In the genomic region with DNA sequence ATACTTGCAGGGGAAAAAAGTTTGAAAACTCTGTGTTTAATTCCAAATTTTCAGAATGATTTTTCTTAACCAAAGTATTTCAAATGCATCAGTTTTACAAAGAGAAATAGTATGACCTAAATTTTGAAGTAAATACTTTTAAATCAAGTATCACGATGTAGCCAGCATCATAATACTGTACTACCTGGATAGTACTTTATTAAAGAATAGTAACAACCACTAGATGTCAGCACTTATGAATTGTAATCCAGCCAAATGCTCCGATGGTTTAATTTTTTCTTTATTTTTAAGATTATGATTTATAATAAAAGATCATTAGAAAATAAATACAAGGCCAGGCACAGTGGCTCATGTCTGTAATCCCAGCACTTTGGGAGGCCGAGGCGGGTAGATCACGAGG, we compare ENCODE assay signal across 14 cellular contexts. TPM values are rescaled to one million over a fixed set of nuclear protein-coding genes. Genes with fewer than 3 reads are reported as not detected.
DNase-seq lines count a peak whose midpoint lies in the region; ATAC-seq and TF ChIP-seq lines count a peak whose summit lies in the region.
"Had no signal": no experiment of that assay in that cellular context is flagged by ENCODE, and none has a peak within 500 bp of the region (broad histone marks: within the 10 kb centered on the region; RNA-seq: fewer than 3 reads in every experiment).

No MANE protein-coding gene starts in this region.

- no peaks in the 10 kb centered on the region for H3K4me1 ChIP-seq in PC-3 (ENCODE audit: insufficient read depth, low read length)
- H3K4me1 ChIP-seq: heart left ventricle, thyroid gland had no signal

- no peaks in the 10 kb centered on the region for H3K79me2 ChIP-seq in PC-3 (ENCODE audit: low read length)

- POLR2A ChIA-PET in PC-3 (lab: Charles Lee; ENCODE audit: unreplicated experiment) = no interaction called here

- H3K27ac ChIP-seq in PC-3 (ENCODE audit: low read length) = no peak overlapping the region
- H3K27ac ChIP-seq: heart left ventricle, thyroid gland had no signal

- peak; percentile 33 for TF ChIP-seq CTCF in AG10803 (conservative IDR thresholded peaks at IDR 0.05; ENCODE audit: low read length)
- TF ChIP-seq CTCF in GM06990 (IDR thresholded peaks at IDR 0.05; ENCODE audit: insufficient read depth, low read length, poor library complexity, severe bottlenecking) = peak; percentile 20
- peak; percentile 39; the same call in 1 of the 2 replicates for TF ChIP-seq CTCF in PC-3 (conservative IDR thresholded peaks at IDR 0.05; ENCODE audit: low read depth, low read length)
- TF ChIP-seq CTCF in GM20000 (IDR thresholded peaks at IDR 0.05; ENCODE audit: extremely low read depth, missing control alignments) = no peak

- intact Hi-C loops in PC-3 (cut with micrococcal nuclease) = no loop called here

- CTCF ChIA-PET in PC-3 (lab: Charles Lee) = no interaction called here

- no peak overlapping the region for H3K4me2 ChIP-seq in PC-3 (ENCODE audit: low read length)

- H3K9ac ChIP-seq in PC-3 (ENCODE audit: low read length) = no peak overlapping the region

- ATAC-seq in PC-3 (no peak), HG03469 (IDR thresholded peaks at IDR 0.05; ENCODE audit: unreplicated experiment) (no peak)
- ATAC-seq: heart left ventricle had no signal

- no peaks in the 10 kb centered on the region for H3F3A ChIP-seq in PC-3 (ENCODE audit: low read length, unreplicated experiment)

- H3K27me3 ChIP-seq in GM06990 (replicated peaks; ENCODE audit: control insufficient read depth, insufficient read depth, low read length) (no peaks in the 10 kb centered on the region; the same call in 1 of the 2 replicates), PC-3 (ENCODE audit: low read length) (no peaks in the 10 kb centered on the region)
- H3K27me3 ChIP-seq: thyroid gland had no signal

- no peaks in the 10 kb centered on the region for H4K20me1 ChIP-seq in PC-3 (ENCODE audit: low read length)

- no peak overlapping the region for H2AFZ ChIP-seq in PC-3 (ENCODE audit: low read length)

- H3K4me3 ChIP-seq in AG10803 (ENCODE audit: low read length) (no peak overlapping the region), GM06990 (replicated peaks; ENCODE audit: low read depth, low read length) (no peak overlapping the region), PC-3 (ENCODE audit: low read length) (no peak overlapping the region)
- H3K4me3 ChIP-seq: heart left ventricle, thyroid gland had no signal

- H3K36me3 ChIP-seq in GM06990 (ENCODE audit: control insufficient read depth, insufficient read depth, low read length) (no peaks in the 10 kb centered on the region), PC-3 (ENCODE audit: low read depth, low read length) (no peaks in the 10 kb centered on the region)
- H3K36me3 ChIP-seq: heart left ventricle, thyroid gland had no signal

- no peaks in the 10 kb centered on the region for H3K9me3 ChIP-seq in PC-3 (ENCODE audit: low read length)
- H3K9me3 ChIP-seq: thyroid gland had no signal

- BruUV-seq in PC-3 (replicated peaks; lab: Mats Ljungman, UMichigan) = no TSS peak

- H3K9me2 ChIP-seq in PC-3 (replicated peaks; ENCODE audit: low read length) = no peaks in the 10 kb centered on the region

- no peak for DNase-seq in AG10803 (ENCODE audit: low read depth)
- no peak for DNase-seq in GM06990 (ENCODE audit: extremely low read depth, insufficient read length)
- DNase-seq in PC-3 = peak; percentile 19
- peak; percentile 14 for DNase-seq in fibroblast of peridontal ligament (ENCODE audit: extremely low read depth)
- DNase-seq in activated CD8-positive, alpha-beta memory T cell treated with anti-CD3 and anti-CD28 coated beads, Interleukin-2, amount 50 U/mL, for 48 hours = no peak
- DNase-seq in stimulated activated CD4-positive, alpha-beta T cell treated with anti-CD3 and anti-CD28 coated beads, Interleukin-1b, Interleukin-23, amount 100 ng/mL, for 48 hours = no peak
- no peak for DNase-seq in GM20000 (ENCODE audit: low spot score)
- DNase-seq: activated CD4-positive, CD25-positive, alpha-beta regulatory T cell; heart left ventricle; NCI-H1105 treated with DMSO at 0.1 percent for 48 hours; retina; thyroid gland had no signal

RNA-seq across cellular contexts. Expression of a gene that starts 37.2 kb away (rescaled TPM):
- total RNA-seq in PC-3 (2014; rRNA removed) = 4.3 and 9.4 TPM in 2 replicates

RNA-seq across cellular contexts. Expression of a gene that starts 60.0 kb away (rescaled TPM):
- total RNA-seq in PC-3 (2014; rRNA removed) = 0.11 TPM in 1 of 2 replicates, not detected in the other
- total RNA-seq: H4, heart left ventricle had no signal

Comparison
In these comparisons a context has a peak if more than half of its experiments do, and no peak if none do; other contexts are left out.
1. DNase-seq: peak in PC-3 (single experiment) and fibroblast of peridontal ligament (single experiment); none in AG10803 (single experiment), GM06990 (single experiment), activated CD8-positive, alpha-beta memory T cell treated with anti-CD3 and anti-CD28 coated beads, Interleukin-2, amount 50 U/mL, for 48 hours (single experiment), stimulated activated CD4-positive, alpha-beta T cell treated with anti-CD3 and anti-CD28 coated beads, Interleukin-1b, Interleukin-23, amount 100 ng/mL, for 48 hours (single experiment) and GM20000 (single experiment).